In genomic region chr6:100161782-100162181, GRCh38 we compare ENCODE assay signal across 8 cellular contexts.
"Had no signal": no experiment of that assay in that cellular context is flagged by ENCODE, and none has a peak within 500 bp of the region (broad histone marks: within the 10 kb centered on the region; RNA-seq: fewer than 3 reads in every experiment).

No MANE protein-coding gene starts in this region.

- DNase-seq: GOT3, H9, HCEC 1CT, IMR-90, KG1 had no signal

- ATAC-seq: K562 had no signal

- H3K9me3 Mint-ChIP-seq: H9 had no signal

- H3K4me3 ChIP-seq: K562 had no signal

- H3K4me3 Mint-ChIP-seq: H9 had no signal

- FAIRE-seq: H54, HTR-8/SVneo, K562 had no signal
